In the genomic region with DNA sequence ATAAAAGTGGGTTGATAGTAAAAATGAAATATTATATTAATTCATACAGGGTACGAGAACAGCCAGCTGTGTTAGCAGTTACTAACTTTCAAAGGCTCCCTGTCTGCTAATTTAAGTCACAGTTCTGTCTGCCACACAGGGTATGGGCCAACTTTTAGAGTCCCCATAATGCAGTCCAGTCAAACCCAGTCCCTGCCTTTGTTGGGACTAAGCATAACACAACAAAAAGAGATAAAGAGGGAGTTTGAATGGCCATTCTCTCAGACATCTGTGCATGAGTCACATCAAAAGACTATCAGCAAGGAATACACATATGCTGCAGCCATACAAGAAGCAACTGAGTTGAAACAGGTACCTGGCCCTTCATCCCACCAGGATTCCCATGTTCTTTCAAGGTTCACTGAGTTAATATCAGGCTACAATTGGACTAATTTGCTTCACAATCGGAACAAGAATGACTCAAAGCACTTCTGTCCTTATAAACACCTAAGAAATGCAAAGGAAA, we compare ENCODE assay signal across 24 cellular contexts.
"Had no signal": no experiment of that assay in that cellular context is flagged by ENCODE, and none has a peak within 500 bp of the region (broad histone marks: within the 10 kb centered on the region; RNA-seq: fewer than 3 reads in every experiment).

No MANE protein-coding gene starts in this region.

- H3K4me3 ChIP-seq: colonic mucosa, hepatocyte, left lung, lower lobe of right lung, right atrium auricular region, sigmoid colon, skin epidermis, tibial artery, upper lobe of left lung, uterus had no signal

- H2AFZ ChIP-seq: hepatocyte had no signal

- H3K36me3 ChIP-seq: colonic mucosa, left lung, lower lobe of right lung, neutrophil, right atrium auricular region, sigmoid colon, tibial artery, upper lobe of left lung, uterus had no signal

- DNase-seq: cerebellar nuclear complex; colonic mucosa; dermis blood vessel endothelial cell; effector CD4-positive, alpha-beta T cell; endodermal cell; erythroblast; foreskin keratinocyte; immature natural killer cell; left lung; lower lobe of right lung; mesenchymal stem cell; naive B cell; posterior cingulate gyrus; sigmoid colon; stimulated activated CD4-positive, alpha-beta T cell treated with anti-CD3 and anti-CD28 coated beads, Interleukin-2, amount 100 ng/mL, for 24 hours; stimulated activated CD4-positive, alpha-beta T cell treated with anti-CD3 and anti-CD28 coated beads, Interleukin-4, amount 100 ng/mL, for 4 hours; stimulated activated naive CD4-positive, alpha-beta T cell; tibial artery; upper lobe of left lung; uterus had no signal

- H3K4me2 ChIP-seq: hepatocyte had no signal

- H3K27me3 ChIP-seq: colonic mucosa, foreskin keratinocyte, hepatocyte, left lung, neutrophil, right atrium auricular region, sigmoid colon, tibial artery, upper lobe of left lung, uterus had no signal

- H3K9me3 ChIP-seq: colonic mucosa, lower lobe of right lung, neutrophil, right atrium auricular region, sigmoid colon, tibial artery, upper lobe of left lung, uterus had no signal

- H3K4me1 ChIP-seq: colonic mucosa, foreskin keratinocyte, left lung, lower lobe of right lung, right atrium auricular region, sigmoid colon, tibial artery, upper lobe of left lung, uterus had no signal

- ATAC-seq: foreskin keratinocyte, left lung, lower lobe of right lung had no signal

- H3K27ac ChIP-seq: colonic mucosa, foreskin keratinocyte, hepatocyte, left lung, lower lobe of right lung, neutrophil, right atrium auricular region, sigmoid colon, skin epidermis, tibial artery, upper lobe of left lung, uterus had no signal
